8 cellular contexts compared by ENCODE assay signal in the genomic region with DNA sequence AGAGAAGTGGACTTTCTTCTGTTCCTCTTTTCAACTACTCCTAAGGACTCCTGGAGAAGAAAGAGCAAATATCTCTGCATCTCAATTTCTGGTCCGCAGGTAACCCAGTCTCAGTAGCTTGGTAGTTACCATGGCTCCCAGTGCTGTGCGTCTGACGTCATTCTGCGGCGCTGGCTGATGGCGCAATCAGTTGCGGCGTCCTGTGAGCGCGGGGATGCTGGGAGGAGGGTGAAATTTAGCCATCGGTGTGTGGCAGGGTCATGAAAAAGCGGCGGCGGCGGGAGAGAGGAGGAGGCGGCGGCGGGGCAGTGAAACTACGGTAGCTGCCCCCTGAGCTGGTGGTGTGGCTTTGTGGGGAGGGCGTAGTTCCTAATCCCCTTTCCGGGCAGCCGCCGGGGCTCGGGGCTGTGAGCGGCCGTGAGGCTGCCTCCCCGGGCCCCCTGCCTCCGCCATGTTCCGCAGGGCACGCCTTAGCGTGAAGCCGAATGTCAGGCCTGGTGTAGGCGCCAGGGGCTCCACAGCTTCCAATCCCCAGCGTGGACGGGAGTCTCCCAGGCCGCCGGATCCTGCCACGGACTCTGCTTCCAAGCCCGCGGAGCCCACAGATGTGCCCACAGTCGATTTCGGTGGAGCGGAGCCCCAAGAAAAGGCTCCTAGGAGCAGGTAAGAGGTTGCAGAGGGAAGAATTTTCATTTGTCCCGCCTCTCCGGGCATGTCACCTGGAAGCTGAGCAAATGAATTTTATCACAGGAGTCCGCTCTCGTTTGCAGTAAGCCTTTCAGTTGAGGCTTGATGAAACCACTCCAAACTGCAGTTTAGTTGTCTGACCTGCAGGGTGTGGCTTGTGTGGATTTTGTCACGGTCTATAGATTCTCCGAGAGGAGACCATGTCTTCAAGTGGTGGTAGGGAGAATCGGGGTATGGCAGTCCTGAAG. TPM values are rescaled to one million over a fixed set of nuclear protein-coding genes. Genes with fewer than 3 reads are reported as not detected.
DNase-seq lines count a peak whose midpoint lies in the region; ATAC-seq and TF ChIP-seq lines count a peak whose summit lies in the region.

A gene with protein sequence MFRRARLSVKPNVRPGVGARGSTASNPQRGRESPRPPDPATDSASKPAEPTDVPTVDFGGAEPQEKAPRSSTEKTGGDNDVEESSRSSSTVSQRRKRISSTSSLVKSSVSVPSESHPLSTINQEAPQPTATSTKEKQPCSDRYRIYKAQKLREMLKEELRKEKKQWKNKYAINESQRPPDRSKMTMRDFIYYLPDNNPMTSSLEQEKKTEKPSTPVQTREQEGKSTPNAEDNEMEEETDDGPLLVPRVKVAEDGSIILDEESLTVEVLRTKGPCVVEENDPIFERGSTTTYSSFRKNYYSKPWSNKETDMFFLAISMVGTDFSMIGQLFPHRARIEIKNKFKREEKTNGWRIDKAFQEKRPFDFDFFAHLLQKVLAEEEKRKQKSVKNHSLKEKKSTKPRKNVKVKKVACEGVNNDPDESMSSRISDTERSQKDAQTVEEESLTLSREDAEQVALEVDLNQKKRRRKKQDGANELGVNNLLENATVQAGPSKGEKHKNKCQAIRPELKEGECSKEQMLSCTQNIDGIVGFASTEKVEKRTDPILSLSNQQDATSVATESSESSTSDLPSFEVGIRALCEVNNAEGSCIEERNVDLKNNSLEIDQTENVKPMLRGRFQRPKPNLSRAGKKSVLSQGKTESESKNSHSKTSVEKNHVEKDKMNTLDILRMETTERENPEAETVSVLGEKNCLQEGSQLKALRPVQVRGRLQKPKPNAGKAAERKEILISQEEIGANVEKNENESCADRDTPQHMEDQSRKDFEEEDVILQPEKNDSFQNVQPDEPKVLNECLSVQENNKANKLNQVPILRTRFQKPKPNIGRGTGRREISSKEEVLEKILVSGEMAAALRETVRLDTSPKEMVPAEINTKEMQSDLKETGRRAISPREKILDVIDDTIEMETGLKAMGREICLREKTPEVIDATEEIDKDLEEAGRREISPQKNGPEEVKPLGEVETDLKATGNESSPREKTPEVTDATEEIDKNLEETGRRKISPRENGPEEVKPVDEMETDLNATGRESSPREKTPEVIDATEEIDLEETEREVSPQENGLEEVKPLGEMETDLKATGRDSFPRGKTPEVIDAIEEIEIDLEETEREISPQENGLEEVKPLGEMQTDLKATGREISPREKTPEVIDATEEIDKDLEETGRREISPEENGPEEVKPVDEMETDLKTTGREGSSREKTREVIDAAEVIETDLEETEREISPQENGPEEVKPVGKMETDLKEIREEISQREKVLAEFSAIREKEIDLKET (N-terminal part only) (plus strand): TSS at position 225 of the 935 bp plus-strand sequence. CDS start 227 bp downstream, at position 452.

- peak within 1 kb of the TSS; percentile 81 for H3K27ac ChIP-seq in AG04450 (ENCODE audit: low read depth, low read length)
- H3K27ac ChIP-seq in VCaP: peak within 1 kb of the TSS; percentile 82
- peak within 1 kb of the TSS; percentile 92 to 99 for H3K27ac ChIP-seq in breast epithelium
- peak within 1 kb of the TSS; percentile 86 for H3K27ac ChIP-seq in skeletal muscle tissue (ENCODE audit: low read depth, low read length)

- peak within 1 kb of the TSS; percentile 90 to 96 (median 91) for H3K9ac ChIP-seq in skeletal muscle tissue (ENCODE audit: low read depth in 1 of 3, low read length in 3 of 3)

- intact Hi-C loops in breast epithelium (cut with DNase I; ENCODE audit: low total_unique reads): no loop called here

- peak; percentile 46 for TF ChIP-seq POLR2A in breast epithelium (IDR thresholded peaks at IDR 0.05)

- H3K4me3 ChIP-seq in AG04450 (ENCODE audit: low read depth, low read length) (peak within 1 kb of the TSS; percentile 91), breast epithelium (peak within 1 kb of the TSS; percentile 69 to 88 (median 85)), iPS-18c (ENCODE audit: insufficient read depth, low read depth, low read length) (peak within 1 kb of the TSS; percentile 84), skeletal muscle tissue (ENCODE audit: low read length in 3 of 3) (peak within 1 kb of the TSS; percentile 87 to 99 (median 91))

- no peaks in the 10 kb centered on the region for H3K36me3 ChIP-seq in breast epithelium
- H3K36me3 ChIP-seq in skeletal muscle tissue (ENCODE audit: control insufficient read depth in 3 of 3, insufficient read depth in 3 of 3, low read length in 3 of 3): peaks cover 0 to 14% (median 8%) of the 10 kb centered on the region in 3 donors

- H3K4me1 ChIP-seq in breast epithelium: no peaks in the 10 kb centered on the region
- peaks cover 7 to 16% (median 16%) of the 10 kb centered on the region in 3 donors for H3K4me1 ChIP-seq in skeletal muscle tissue (ENCODE audit: control insufficient read depth in 3 of 3, insufficient read depth in 3 of 3, low read length in 3 of 3)

- DNase-seq in AG04450 (ENCODE audit: low read depth, low spot score): peak; percentile 73
- peak; percentile 57 for DNase-seq in NCI-H2196 treated with DMSO at 0.1 percent for 48 hours (lab: John Stamatoyannopoulos, UW; ENCODE audit: unreplicated experiment)
- DNase-seq in breast epithelium (ENCODE audit: low spot score in 2 of 2): peak; percentile 96 to 97

- TF ChIP-seq CTCF in AG04450 (IDR thresholded peaks at IDR 0.05; ENCODE audit: low read depth, low read length) (no peak; the same call in 1 of the 2 replicates), VCaP (conservative IDR thresholded peaks at IDR 0.05) (peak; percentile 46), breast epithelium (IDR thresholded peaks at IDR 0.05) (peak in 2 of 3 donors; percentile 21 to 45)

- H3K27me3 ChIP-seq in AG04450 (ENCODE audit: control insufficient read depth, insufficient read depth, low read length) (no peaks in the 10 kb centered on the region), breast epithelium (peaks cover 0 to 1% of the 10 kb centered on the region in 2 donors), skeletal muscle tissue (ENCODE audit: control insufficient read depth in 3 of 3, insufficient read depth in 3 of 3, low read length in 3 of 3) (peaks cover 0 to 5% (median 2%) of the 10 kb centered on the region in 3 donors)

- no peaks in the 10 kb centered on the region; the same call in 1 of the 2 replicates for H3K9me3 ChIP-seq in AG04450 (ENCODE audit: control insufficient read depth, insufficient read depth, low read length)
- no peaks in the 10 kb centered on the region for H3K9me3 ChIP-seq in breast epithelium
- no peaks in the 10 kb centered on the region for H3K9me3 ChIP-seq in iPS-18c (ENCODE audit: control insufficient read depth, insufficient read depth, low read length)
- H3K9me3 ChIP-seq in skeletal muscle tissue (ENCODE audit: control insufficient read depth in 3 of 3, low read length in 3 of 3): no peaks in the 10 kb centered on the region

- CTCF ChIA-PET in AG04450 (lab: Charles Lee): interaction anchor here (1.0 to 1.2 kb wide), 2 partner anchors 20 to 145 kb away, joined by 3 to 4 read pairs; no protein-coding TSS in a partner anchor

- ATAC-seq in GM18873 (IDR thresholded peaks at IDR 0.05; ENCODE audit: low FRiP score, unreplicated experiment) (peak; percentile 93), HG03139 (IDR thresholded peaks at IDR 0.05; ENCODE audit: unreplicated experiment) (peak; percentile 92)

- POLR2A ChIA-PET in AG04450 (lab: Yijun Ruan, JAX): interaction anchor here (0.6 to 0.7 kb wide), 2 partner anchors 18 to 101 kb away, joined by 3 to 4 read pairs; no protein-coding TSS in a partner anchor

RNA-seq across cellular contexts. Expression of the gene that starts here (rescaled TPM):
- polyA plus RNA-seq in AG04450 (2011; rRNA removed): 10.5 and 14.4 TPM in 2 replicates
- polyA minus RNA-seq in AG04450 (2011; rRNA and poly(A)+ RNA removed): 8.9 and 19.6 TPM in 2 replicates
- total RNA-seq in breast epithelium (100 to 1,000 TPM in 1 of 3 donors, 10 to 100 TPM in 2; 26.4 to 119 (median 41.6) TPM), skeletal muscle tissue (19.3 TPM)

Comparison
In these comparisons a context has a peak if more than half of its experiments do, and no peak if none do; other contexts are left out.
1. Peak in every context shown above with its lines: DNase-seq, ATAC-seq, H3K4me3 ChIP-seq and H3K27ac ChIP-seq.